ENCODE assay signal across 8 cellular contexts in genomic region chr17:64927444-64927843, GRCh38. TPM values are rescaled to one million over a fixed set of nuclear protein-coding genes. Genes with fewer than 3 reads are reported as not detected.
DNase-seq lines count a peak whose midpoint lies in the region; ATAC-seq, FAIRE-seq and TF ChIP-seq lines count a peak whose summit lies in the region.
"Not testable (repeated sequence)": the region's sequence is repeated elsewhere in the genome, so short reads cannot be mapped to it uniquely, and the experiment has no call there.

No MANE protein-coding gene starts in this region.

- TF ChIP-seq CTCF in D721Med (IDR thresholded peaks at IDR 0.05; ENCODE audit: insufficient read depth, missing control alignments) = peak; percentile 74
- peak; percentile 68 for TF ChIP-seq CTCF in H9 (conservative IDR thresholded peaks at IDR 0.05)
- peak; percentile 53 to 78 (median 63) for TF ChIP-seq CTCF in esophagus muscularis mucosa (IDR thresholded peaks at IDR 0.05)

- not testable (repeated sequence) for H4K91ac ChIP-seq in H9 (ENCODE audit: insufficient read length, low read depth, low read length)

- H2BK20ac ChIP-seq in H9 (ENCODE audit: low read depth, low read length, poor library complexity, severe bottlenecking) = not testable (repeated sequence)

- H3K27ac Mint-ChIP-seq in H9; activated T-cell treated with anti-CD3 and anti-CD28 coated beads, Interleukin-2, amount 50 U/mL, for 72 hours: not testable (repeated sequence)

- FAIRE-seq in D721Med (lab: Jason Lieb, UNC) = not testable (repeated sequence)

- H3K4me3 Mint-ChIP-seq in H9 = not testable (repeated sequence)
- H3K4me3 Mint-ChIP-seq in activated T-cell treated with anti-CD3 and anti-CD28 coated beads, Interleukin-2, amount 50 U/mL, for 72 hours = peak overlapping the region in 1 of 2 donors; percentile 8

- WGBS in H9 (ENCODE audit: extremely low coverage, insufficient read length, low lambda C conversion rate) = no CpG with 5 or more reads among the region's 2 CpGs
- 0% methylated on average over 2 of the region's 2 CpGs for WGBS in esophagus muscularis mucosa

- intact Hi-C loops in esophagus muscularis mucosa (cut with DNase I) = not testable (repeated sequence)

- not testable (repeated sequence) for H3K4me1 ChIP-seq in H9 (ENCODE audit: insufficient read depth, low read length); esophagus muscularis mucosa

- H3K23me2 ChIP-seq in H9 (ENCODE audit: insufficient read length, low read depth, low read length, poor library complexity, severe bottlenecking) = not testable (repeated sequence)

- not testable (repeated sequence) for H3K9me3 Mint-ChIP-seq in H9; activated T-cell treated with anti-CD3 and anti-CD28 coated beads, Interleukin-2, amount 50 U/mL, for 72 hours

- H3T11ph ChIP-seq in H9 (ENCODE audit: low read length) = not testable (repeated sequence)

- H3K4me2 ChIP-seq in H9 (ENCODE audit: insufficient read depth, insufficient read length, low read length) = not testable (repeated sequence)

- not testable (repeated sequence) for H3K23ac ChIP-seq in H9 (ENCODE audit: insufficient read length, low read depth, low read length)

- H3K14ac ChIP-seq in H9 (ENCODE audit: insufficient read depth, low read length) = not testable (repeated sequence)

- not testable (repeated sequence) for H2BK15ac ChIP-seq in H9 (ENCODE audit: low read depth, low read length)

- H3K4me3 ChIP-seq in esophagus muscularis mucosa = not testable (repeated sequence)

- H3K79me2 ChIP-seq in H9 (ENCODE audit: insufficient read depth, low read length) = not testable (repeated sequence)

- not testable (repeated sequence) for H3K27ac ChIP-seq in H9 (ENCODE audit: insufficient read length, low read depth, low read length); esophagus muscularis mucosa (replicated peaks in 1 of 4)

- H3K27me3 ChIP-seq in H9 (ENCODE audit: insufficient read depth, low read length); esophagus muscularis mucosa: not testable (repeated sequence)

- H3K18ac ChIP-seq in H9 (ENCODE audit: insufficient read length, low read depth, low read length) = not testable (repeated sequence)

- H3K36me3 Mint-ChIP-seq in H9 (ENCODE audit: insufficient read depth in 1 of 3, low read depth in 3 of 3); activated T-cell treated with anti-CD3 and anti-CD28 coated beads, Interleukin-2, amount 50 U/mL, for 72 hours (ENCODE audit: insufficient read depth in 2 of 2): not testable (repeated sequence)

- not testable (repeated sequence) for H2BK12ac ChIP-seq in H9 (ENCODE audit: insufficient read length, low read depth, low read length)

- not testable (repeated sequence) for DNase-seq in D721Med (ENCODE audit: insufficient read length, low spot score); H9; esophagus muscularis mucosa (ENCODE audit: extremely low spot score)
- DNase-seq in NCI-H146 treated with DMSO at 0.1 percent for 48 hours (lab: John Stamatoyannopoulos, UW; ENCODE audit: unreplicated experiment) (peak; percentile 14), SIG-M5 treated with dmso at 0.1 percent for 504 hours (lab: John Stamatoyannopoulos, UW; ENCODE audit: unreplicated experiment) (peak; percentile 72), midbrain (lab: John Stamatoyannopoulos, UW) (peak; percentile 64)
- peak; percentile 77 to 79 for DNase-seq in activated T-cell treated with anti-CD3 and anti-CD28 coated beads, Interleukin-2, amount 50 U/mL, for 72 hours
- peak; percentile 65 for DNase-seq in stimulated activated CD8-positive, alpha-beta memory T cell treated with anti-CD3 and anti-CD28 coated beads, Interleukin-4, amount 100 ng/mL, for 48 hours

- H4K20me1 ChIP-seq in H9 (ENCODE audit: control insufficient read depth, insufficient read depth, insufficient read length) = not testable (repeated sequence)

- not testable (repeated sequence) for H4K8ac ChIP-seq in H9 (replicated peaks; ENCODE audit: insufficient read length, low read depth, low read length)

- not testable (repeated sequence) for H3K27me3 Mint-ChIP-seq in H9 (ENCODE audit: low read depth); activated T-cell treated with anti-CD3 and anti-CD28 coated beads, Interleukin-2, amount 50 U/mL, for 72 hours (ENCODE audit: low read depth)

- not testable (repeated sequence) for H3K79me1 ChIP-seq in H9 (ENCODE audit: insufficient read depth, low read depth, low read length, poor library complexity, severe bottlenecking)

- TF ChIP-seq POLR2A in esophagus muscularis mucosa (IDR thresholded peaks at IDR 0.05; ENCODE audit: low read depth) = not testable (repeated sequence)

- not testable (repeated sequence) for H3K9me3 ChIP-seq in H9 (ENCODE audit: control insufficient read depth, low read depth, low read length); esophagus muscularis mucosa

- not testable (repeated sequence) for H3K36me3 ChIP-seq in esophagus muscularis mucosa

- not testable (repeated sequence) for H2AK5ac ChIP-seq in H9 (ENCODE audit: insufficient read length, low read length)

- peak; percentile 28 to 61 for ATAC-seq in activated T-cell treated with anti-CD3 and anti-CD28 coated beads, Interleukin-2, amount 50 U/mL, for 72 hours (replicated peaks in 1 of 2)

- not testable (repeated sequence) for H3K4ac ChIP-seq in H9 (ENCODE audit: low read depth, low read length)

- H2BK120ac ChIP-seq in H9 (ENCODE audit: low read depth, low read length, poor library complexity, severe bottlenecking) = not testable (repeated sequence)

- not testable (repeated sequence) for H3K9ac ChIP-seq in H9 (ENCODE audit: extremely low read depth, insufficient read length, low read length)

- not testable (repeated sequence) for H3K56ac ChIP-seq in H9 (ENCODE audit: insufficient read length, low read depth, low read length)

- not testable (repeated sequence) for H3K4me1 Mint-ChIP-seq in H9
- peaks cover 52% of the 10 kb centered on the region for H3K4me1 Mint-ChIP-seq in activated T-cell treated with anti-CD3 and anti-CD28 coated beads, Interleukin-2, amount 50 U/mL, for 72 hours (ENCODE audit: low read depth)

- TF ChIP-seq EP300 in esophagus muscularis mucosa (IDR thresholded peaks at IDR 0.05) = not testable (repeated sequence)

- H2BK5ac ChIP-seq in H9 (ENCODE audit: insufficient read length, low read length) = not testable (repeated sequence)

- H4K5ac ChIP-seq in H9 (ENCODE audit: insufficient read length, low read depth, low read length) = not testable (repeated sequence)

- H2AFZ ChIP-seq in H9 (ENCODE audit: low read length) = not testable (repeated sequence)

RNA-seq across cellular contexts. Expression of gene LRRC37A3, which starts 8.2 kb away (rescaled TPM):
- total RNA-seq in H9 (2021) (5.4 and 7.1 TPM in 2 replicates), esophagus muscularis mucosa (1 to 10 TPM; 2.4 to 5.8 (median 4.9) TPM)
- total RNA-seq in activated T-cell treated with anti-CD3 and anti-CD28 coated beads, Interleukin-2, amount 50 U/mL, for 72 hours = 10 to 100 TPM in 1 of 2 donors, 1 to 10 TPM in 1; 5.5 to 22.0 TPM
